In genomic region chr9:131419029-131419614, GRCh38 we compare ENCODE assay signal across 10 cellular contexts. TPM values are rescaled to one million over a fixed set of nuclear protein-coding genes. Genes with fewer than 3 reads are reported as not detected.
DNase-seq lines count a peak whose midpoint lies in the region; ATAC-seq and TF ChIP-seq lines count a peak whose summit lies in the region.
"Had no signal": no experiment of that assay in that cellular context is flagged by ENCODE, and none has a peak within 500 bp of the region (broad histone marks: within the 10 kb centered on the region; RNA-seq: fewer than 3 reads in every experiment).

No MANE protein-coding gene starts in this region.

- H3K4me3 Mint-ChIP-seq in type B pancreatic cell = no peak overlapping the region

- peak overlapping the region; percentile 87 for H3K27ac Mint-ChIP-seq in type B pancreatic cell

- H3K36me3 Mint-ChIP-seq in type B pancreatic cell = peaks cover 9% of the 10 kb centered on the region

- DNase-seq in cardiac muscle cell (ENCODE audit: low read depth in 1 of 2, low spot score in 1 of 2) = no peak
- no peak for DNase-seq in Right ventricle myocardium inferior (ENCODE audit: missing footprints)
- DNase-seq in adipocyte (ENCODE audit: low read depth) = peak; percentile 40
- DNase-seq in type B pancreatic cell (ENCODE audit: extremely low spot score, unreplicated experiment) = no peak
- DNase-seq in activated effector memory CD4-positive, alpha-beta T cell treated with Interleukin-2 at 50 U/mL for 16 hours = no peak
- DNase-seq: central memory CD4-positive, alpha-beta T cell; NCI-H1436 treated with DMSO at 0.1 percent for 48 hours had no signal

- H3K4me3 ChIP-seq in cardiac muscle cell (no peak overlapping the region), adipocyte (ENCODE audit: low read length) (no peak overlapping the region), mucosa of stomach (ENCODE audit: low read length) (no peak overlapping the region)

- H3K27me3 ChIP-seq in cardiac muscle cell = no peaks in the 10 kb centered on the region
- no peaks in the 10 kb centered on the region for H3K27me3 ChIP-seq in adipocyte (replicated peaks; ENCODE audit: control insufficient read depth, insufficient read depth, low read length)
- no peaks in the 10 kb centered on the region for H3K27me3 ChIP-seq in mucosa of stomach (ENCODE audit: control insufficient read depth, insufficient read depth, low read length)

- H3K4me1 ChIP-seq in cardiac muscle cell (ENCODE audit: low read depth) (peaks cover 68% of the 10 kb centered on the region), adipocyte (ENCODE audit: control insufficient read depth, insufficient read depth, low read length) (peaks cover 60% of the 10 kb centered on the region), mucosa of stomach (ENCODE audit: control insufficient read depth, insufficient read depth, low read length) (peaks cover 54% of the 10 kb centered on the region)

- no peaks in the 10 kb centered on the region for H3K9me3 ChIP-seq in cardiac muscle cell (ENCODE audit: low read depth)
- H3K9me3 ChIP-seq in adipocyte (ENCODE audit: control insufficient read depth, low read length) = no peaks in the 10 kb centered on the region
- H3K9me3 ChIP-seq in mucosa of stomach (ENCODE audit: control insufficient read depth, low read length) = no peaks in the 10 kb centered on the region

- H3K36me3 ChIP-seq in cardiac muscle cell = no peaks in the 10 kb centered on the region
- no peaks in the 10 kb centered on the region for H3K36me3 ChIP-seq in adipocyte (ENCODE audit: control insufficient read depth, insufficient read depth, low read length, severe bottlenecking)
- no peaks in the 10 kb centered on the region for H3K36me3 ChIP-seq in mucosa of stomach (ENCODE audit: control insufficient read depth, insufficient read depth, low read length)

- no peaks in the 10 kb centered on the region for H3K9me3 Mint-ChIP-seq in type B pancreatic cell

- no peak for ATAC-seq in Right ventricle myocardium inferior
- ATAC-seq in HG02884 (IDR thresholded peaks at IDR 0.05; ENCODE audit: unreplicated experiment) = no peak
- ATAC-seq in HG03175 (IDR thresholded peaks at IDR 0.05; ENCODE audit: unreplicated experiment) = no peak

- no peak overlapping the region for H3K9ac ChIP-seq in adipocyte (ENCODE audit: low read length)
- peak overlapping the region; percentile 3 for H3K9ac ChIP-seq in mucosa of stomach (ENCODE audit: low read length)

- intact Hi-C loops in Right ventricle myocardium inferior (cut with DNase I) = loop anchor here (5.0 kb wide), 1 partner anchor 67 kb away; no protein-coding TSS in a partner anchor

- H3K4me1 Mint-ChIP-seq in type B pancreatic cell (ENCODE audit: unreplicated experiment) = peaks cover 66% of the 10 kb centered on the region

- peak overlapping the region; percentile 78 for H3K27ac ChIP-seq in cardiac muscle cell

- TF ChIP-seq CTCF in cardiac muscle cell (IDR thresholded peaks at IDR 0.05; ENCODE audit: low read depth, low read length) (no peak), type B pancreatic cell (conservative IDR thresholded peaks at IDR 0.05) (no peak)

- no peaks in the 10 kb centered on the region for H3K27me3 Mint-ChIP-seq in type B pancreatic cell

RNA-seq across cellular contexts. Expression of gene PRRC2B, which starts 25.2 kb away (rescaled TPM):
- total RNA-seq in cardiac muscle cell (166 and 259 TPM in 2 replicates), Right ventricle myocardium inferior (142 TPM), type B pancreatic cell (ENCODE audit: low replicate concordance) (225 and 300 TPM in 2 replicates)
- polyA plus RNA-seq in cardiac muscle cell = 71.1 and 112 TPM in 2 replicates
